In the genomic region with DNA sequence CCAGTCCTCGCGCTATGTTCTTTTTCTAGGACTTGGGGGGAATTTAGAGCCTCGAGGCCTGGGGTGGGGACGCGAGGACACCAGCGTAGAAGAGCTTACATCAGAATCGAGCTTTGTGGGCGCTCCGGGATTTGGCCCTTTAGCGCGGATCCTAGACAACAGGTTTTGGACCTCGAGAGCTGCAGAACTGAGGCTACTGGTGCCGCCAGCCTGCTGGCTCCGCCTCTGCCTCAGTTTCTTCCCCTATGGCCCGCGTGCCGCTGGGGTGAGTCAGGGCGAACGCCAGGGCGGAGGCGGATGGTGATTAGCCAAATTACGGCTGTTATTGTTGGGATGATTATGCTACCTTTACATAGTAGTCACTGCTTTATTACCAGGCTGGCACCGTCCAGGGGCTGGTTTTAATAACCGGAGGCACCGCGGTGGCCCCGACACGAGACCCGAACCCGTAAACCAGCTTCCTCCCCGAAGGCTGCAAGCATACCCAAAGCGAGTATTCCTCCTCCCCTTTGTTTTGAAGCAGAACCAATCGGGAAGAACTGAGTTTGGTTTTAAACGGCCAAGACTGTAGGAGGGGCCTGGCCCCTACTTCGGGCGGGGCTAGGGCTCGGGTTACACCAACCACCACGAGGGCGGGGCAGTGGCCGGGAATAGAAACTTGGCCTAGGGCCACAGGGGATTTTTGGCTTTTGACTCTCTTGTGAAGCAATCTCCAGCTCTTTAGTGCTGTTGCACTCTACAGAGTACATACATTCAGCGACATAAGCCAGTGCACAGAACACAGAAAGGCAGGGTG, we compare ENCODE assay signal across 8 cellular contexts. TPM values are rescaled to one million over a fixed set of nuclear protein-coding genes. Genes with fewer than 3 reads are reported as not detected.
DNase-seq lines count a peak whose midpoint lies in the region; ATAC-seq, FAIRE-seq and TF ChIP-seq lines count a peak whose summit lies in the region.

No MANE protein-coding gene starts in this region.

- H3K79me2 ChIP-seq in SU-DHL-6 (ENCODE audit: insufficient read depth, low read length): peaks cover 20% of the 10 kb centered on the region

- peak; percentile 81 for FAIRE-seq in pancreas (lab: Jason Lieb, UNC)

- intact Hi-C loops in Right ventricle myocardium superior (cut with DNase I) (no loop called here), pancreas (cut with DNase I) (no loop called here), tibial artery (cut with DNase I; ENCODE audit: low total_unique reads) (loop anchor here (5.0 kb wide), 1 partner anchor 73 kb away; no protein-coding TSS in a partner anchor)

- H3K9me3 Mint-ChIP-seq in activated naive CD8-positive, alpha-beta T cell treated with anti-CD3 and anti-CD28 coated beads, Interleukin-2, amount 50 U/mL, for 24 hours: no peaks in the 10 kb centered on the region

- WGBS in pancreas, 2 donors: 0% methylated on average over 41 of the region's 41 CpGs

- DNase-seq in NCI-H1417 (lab: John Stamatoyannopoulos, UW): peak; percentile 87 to 96 (median 95)
- peak; percentile 92 for DNase-seq in activated naive CD8-positive, alpha-beta T cell treated with anti-CD3 and anti-CD28 coated beads, Interleukin-2, amount 50 U/mL, for 24 hours
- DNase-seq in Right ventricle myocardium superior: peak; percentile 96
- peak; percentile 89 to 98 (median 96) for DNase-seq in pancreas
- DNase-seq in tibial artery: peak; percentile 98

- H3K27me3 ChIP-seq in SU-DHL-6 (ENCODE audit: low read length) (no peaks in the 10 kb centered on the region), pancreas (no peaks in the 10 kb centered on the region), tibial artery (no peaks in the 10 kb centered on the region)

- H3K36me3 ChIP-seq in SU-DHL-6 (ENCODE audit: low read length) (no peaks in the 10 kb centered on the region), pancreas (peaks cover 0 to 10% (median 5%) of the 10 kb centered on the region in 3 donors), tibial artery (peaks cover 14 to 19% (median 16%) of the 10 kb centered on the region in 3 donors)

- H3K9ac ChIP-seq in SU-DHL-6 (ENCODE audit: low read length): peak overlapping the region; percentile 67

- no peaks in the 10 kb centered on the region for H4K20me1 ChIP-seq in SU-DHL-6 (ENCODE audit: low read depth, low read length)

- TF ChIP-seq CTCF in GM12875 (IDR thresholded peaks at IDR 0.05; ENCODE audit: borderline replicate concordance, insufficient read depth, low read depth, low read length) (no peak), SU-DHL-6 (IDR thresholded peaks at IDR 0.05; ENCODE audit: insufficient read depth, low read length, poor library complexity, severe bottlenecking) (no peak), pancreas (IDR thresholded peaks at IDR 0.05) (no peak), tibial artery (IDR thresholded peaks at IDR 0.05) (peak in 1 of 2 experiments; percentile 3)

- peak overlapping the region; percentile 62 for H3K4me2 ChIP-seq in SU-DHL-6 (ENCODE audit: low read depth, low read length, poor library complexity, severe bottlenecking)

- peak overlapping the region; percentile 99 for H3K27ac Mint-ChIP-seq in activated naive CD8-positive, alpha-beta T cell treated with anti-CD3 and anti-CD28 coated beads, Interleukin-2, amount 50 U/mL, for 24 hours

- H3K4me1 ChIP-seq in pancreas (peaks cover 0 to 21% (median 4%) of the 10 kb centered on the region in 3 donors), tibial artery (peaks cover 0 to 25% (median 21%) of the 10 kb centered on the region in 4 donors)

- ATAC-seq in HG02763 (IDR thresholded peaks at IDR 0.05; ENCODE audit: unreplicated experiment): peak; percentile 66
- peak; percentile 74 for ATAC-seq in activated naive CD8-positive, alpha-beta T cell treated with anti-CD3 and anti-CD28 coated beads, Interleukin-2, amount 50 U/mL, for 24 hours
- ATAC-seq in Right ventricle myocardium superior (ENCODE audit: poor library complexity): peak; percentile 90
- ATAC-seq in pancreas: peak; percentile 81 to 90 (median 86)

- no peaks in the 10 kb centered on the region for H3K9me2 ChIP-seq in SU-DHL-6 (replicated peaks; ENCODE audit: insufficient read depth, low read length)

- H3F3A ChIP-seq in SU-DHL-6 (ENCODE audit: insufficient read depth): peaks cover 14% of the 10 kb centered on the region

- peak overlapping the region; percentile 69 for H2AFZ ChIP-seq in SU-DHL-6 (ENCODE audit: low read depth, low read length, severe bottlenecking)

- H3K4me1 Mint-ChIP-seq in activated naive CD8-positive, alpha-beta T cell treated with anti-CD3 and anti-CD28 coated beads, Interleukin-2, amount 50 U/mL, for 24 hours: peaks cover 37% of the 10 kb centered on the region

- peaks cover 16% of the 10 kb centered on the region for H3K36me3 Mint-ChIP-seq in activated naive CD8-positive, alpha-beta T cell treated with anti-CD3 and anti-CD28 coated beads, Interleukin-2, amount 50 U/mL, for 24 hours (ENCODE audit: low read depth)

- H3K9me3 ChIP-seq in SU-DHL-6 (ENCODE audit: insufficient read depth, low read length) (no peaks in the 10 kb centered on the region), pancreas (no peaks in the 10 kb centered on the region), tibial artery (no peaks in the 10 kb centered on the region)

- H3K27me3 Mint-ChIP-seq in activated naive CD8-positive, alpha-beta T cell treated with anti-CD3 and anti-CD28 coated beads, Interleukin-2, amount 50 U/mL, for 24 hours: no peaks in the 10 kb centered on the region

- H3K4me3 ChIP-seq in GM12875 (ENCODE audit: low read depth, low read length) (peak overlapping the region; percentile 71), SU-DHL-6 (ENCODE audit: insufficient read depth, low read length, poor library complexity, severe bottlenecking) (peak overlapping the region; percentile 61), pancreas (peak overlapping the region; percentile 51 to 97 (median 82)), tibial artery (peak overlapping the region; percentile 93 to 99)

- H3K4me3 Mint-ChIP-seq in activated naive CD8-positive, alpha-beta T cell treated with anti-CD3 and anti-CD28 coated beads, Interleukin-2, amount 50 U/mL, for 24 hours: peak overlapping the region; percentile 96

- H3K27ac ChIP-seq in SU-DHL-6 (ENCODE audit: low read depth, low read length) (peak overlapping the region; percentile 80), pancreas (peak overlapping the region; percentile 87 to 97 (median 93)), tibial artery (peak overlapping the region; percentile 93 to 95)

RNA-seq across cellular contexts. Expression of a gene that starts 0.6 kb away (rescaled TPM):
- total RNA-seq in Right ventricle myocardium superior: 25.1 TPM
- total RNA-seq in pancreas: 10 to 100 TPM; 23.6 to 57.5 (median 29.8) TPM
- 10 to 100 TPM; 53.0 to 63.0 TPM for polyA plus RNA-seq in pancreas

RNA-seq across cellular contexts. Expression of a gene that starts 5.9 kb away (rescaled TPM):
- total RNA-seq in Right ventricle myocardium superior (26.1 TPM), pancreas (10 to 100 TPM in 4 of 6 donors, 1 to 10 TPM in 2; 6.5 to 11.8 (median 10.1) TPM)
- polyA plus RNA-seq in pancreas: 10 to 100 TPM in 1 of 2 donors, 1 to 10 TPM in 1; 9.1 to 18.6 TPM

RNA-seq across cellular contexts. Expression of a gene that starts 15.1 kb away (rescaled TPM):
- 0.16 TPM for total RNA-seq in Right ventricle myocardium superior
- total RNA-seq in pancreas: under 1 TPM in 3 of 6 donors, not detected in 3; 0.06 to 0.16 (median 0.12) TPM
- polyA plus RNA-seq in pancreas: 1 to 10 TPM in 1 of 2 donors, under 1 TPM in 1; 0.08 to 1.1 TPM

RNA-seq across cellular contexts. Expression of a gene that starts 53.7 kb away (rescaled TPM):
- total RNA-seq in Right ventricle myocardium superior (6.9 TPM), pancreas (10 to 100 TPM in 2 of 6 donors, 1 to 10 TPM in 4; 6.1 to 12.6 (median 9.0) TPM)
- polyA plus RNA-seq in pancreas: 1 to 10 TPM; 1.9 to 2.2 TPM

RNA-seq across cellular contexts. Expression of a gene that starts 53.9 kb away (rescaled TPM):
- total RNA-seq in Right ventricle myocardium superior (12.9 TPM), pancreas (10 to 100 TPM; 18.1 to 25.7 (median 22.9) TPM)
- 10 to 100 TPM; 13.6 to 19.5 TPM for polyA plus RNA-seq in pancreas

Comparison
In these comparisons a context has a peak if more than half of its experiments do, and no peak if none do; other contexts are left out.
1. Peak in every context shown above with its lines: DNase-seq, ATAC-seq, H3K4me3 ChIP-seq and H3K27ac ChIP-seq.